In the genomic region with DNA sequence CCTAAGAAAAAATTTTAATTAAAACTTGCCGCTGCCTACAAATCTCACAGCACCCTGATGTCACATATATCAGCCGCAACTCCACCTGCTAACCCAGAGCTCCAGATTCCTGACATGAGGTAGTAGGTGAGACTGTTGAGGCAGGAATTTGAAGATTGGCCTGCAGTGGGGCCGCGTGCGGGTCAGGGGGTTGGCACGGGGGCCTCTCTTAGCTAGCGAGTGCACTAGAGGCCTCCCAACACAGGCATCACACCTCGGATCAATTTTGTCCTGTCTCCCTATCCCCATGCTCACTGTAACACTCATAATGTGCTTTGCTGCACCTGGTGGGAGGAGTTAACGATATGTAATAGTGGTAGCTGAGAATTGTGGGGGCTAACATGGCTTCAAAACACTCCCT, we compare ENCODE assay signal across 24 cellular contexts.
"Had no signal": no experiment of that assay in that cellular context is flagged by ENCODE, and none has a peak within 500 bp of the region (broad histone marks: within the 10 kb centered on the region; RNA-seq: fewer than 3 reads in every experiment).

No MANE protein-coding gene starts in this region.

- H3K36me3 ChIP-seq: gastroesophageal sphincter, sigmoid colon, upper lobe of left lung had no signal

- H3K4me2 ChIP-seq: smooth muscle cell had no signal

- ATAC-seq: activated T-cell treated with anti-CD3 and anti-CD28 coated beads, Interleukin-2, amount 50 U/mL, for 4 hours; gastroesophageal sphincter; left colon; T-helper 17 cell had no signal

- H3K27me3 ChIP-seq: gastroesophageal sphincter, sigmoid colon, upper lobe of left lung had no signal

- H3K27ac Mint-ChIP-seq: activated naive CD8-positive, alpha-beta T cell treated with anti-CD3 and anti-CD28 coated beads, Interleukin-2, amount 10 ng/mL, durations not matched to agents 7 days and 5 days; endodermal cell; memory B cell; progenitor cell of endocrine pancreas; T-helper 17 cell had no signal

- H3K9me3 Mint-ChIP-seq: activated naive CD8-positive, alpha-beta T cell treated with anti-CD3 and anti-CD28 coated beads, Interleukin-2, amount 10 ng/mL, durations not matched to agents 7 days and 5 days; activated T-cell treated with anti-CD3 and anti-CD28 coated beads, Interleukin-2, amount 50 U/mL, for 4 hours; activated T-helper 2 cell treated with anti-CD3 and anti-CD28 coated beads, Interferon-gamma antibody, Interleukin-2, Interleukin-4, amounts not matched to agents 10 μg/mL and 5 μg/mL and 100 μg/mL, durations not matched to agents 14 hours and 24 hours and 36 hours; endodermal cell; memory B cell had no signal

- DNase-seq: activated CD4-positive, alpha-beta T cell treated with anti-CD3 and anti-CD28 coated beads for 4 hours; activated CD4-positive, alpha-beta T cell treated with anti-CD3 and anti-CD28 coated beads, Interleukin-2, amount 50 U/mL, for 48 hours; activated CD4-positive, CD25-positive, alpha-beta regulatory T cell; activated CD8-positive, alpha-beta memory T cell treated with anti-CD3 and anti-CD28 coated beads, Interleukin-2, amount 50 U/mL, for 48 hours; activated naive CD4-positive, alpha-beta T cell treated with Interleukin-2 at 50 U/mL for 16 hours; activated naive CD8-positive, alpha-beta T cell treated with anti-CD3 and anti-CD28 coated beads, Interleukin-2, amount 10 ng/mL, durations not matched to agents 7 days and 5 days; activated T-cell treated with anti-CD3 and anti-CD28 coated beads, Interleukin-2, amount 50 U/mL, for 4 hours; amygdala; cerebellar nuclear complex; cortex of kidney; endodermal cell; head of caudate nucleus; left colon; retina; sigmoid colon; stimulated activated CD4-positive, alpha-beta T cell treated with anti-CD3 and anti-CD28 coated beads, Interleukin-15, amount 100 ng/mL, for 24 hours; stimulated activated naive CD4-positive, alpha-beta T cell; T-helper 17 cell had no signal

- H3K27me3 Mint-ChIP-seq: activated naive CD8-positive, alpha-beta T cell treated with anti-CD3 and anti-CD28 coated beads, Interleukin-2, amount 10 ng/mL, durations not matched to agents 7 days and 5 days had no signal

- H3K4me3 Mint-ChIP-seq: activated naive CD8-positive, alpha-beta T cell treated with anti-CD3 and anti-CD28 coated beads, Interleukin-2, amount 10 ng/mL, durations not matched to agents 7 days and 5 days; activated T-cell treated with anti-CD3 and anti-CD28 coated beads, Interleukin-2, amount 50 U/mL, for 4 hours; endodermal cell; memory B cell; T-helper 17 cell had no signal

- H3K4me3 ChIP-seq: gastroesophageal sphincter, sigmoid colon, smooth muscle cell, upper lobe of left lung had no signal

- H3K27ac ChIP-seq: gastroesophageal sphincter had no signal

- H3K36me3 Mint-ChIP-seq: activated naive CD8-positive, alpha-beta T cell treated with anti-CD3 and anti-CD28 coated beads, Interleukin-2, amount 10 ng/mL, durations not matched to agents 7 days and 5 days; memory B cell had no signal

- H3K9me3 ChIP-seq: gastroesophageal sphincter, sigmoid colon, upper lobe of left lung had no signal
